17 cellular contexts compared by ENCODE assay signal in the genomic region with DNA sequence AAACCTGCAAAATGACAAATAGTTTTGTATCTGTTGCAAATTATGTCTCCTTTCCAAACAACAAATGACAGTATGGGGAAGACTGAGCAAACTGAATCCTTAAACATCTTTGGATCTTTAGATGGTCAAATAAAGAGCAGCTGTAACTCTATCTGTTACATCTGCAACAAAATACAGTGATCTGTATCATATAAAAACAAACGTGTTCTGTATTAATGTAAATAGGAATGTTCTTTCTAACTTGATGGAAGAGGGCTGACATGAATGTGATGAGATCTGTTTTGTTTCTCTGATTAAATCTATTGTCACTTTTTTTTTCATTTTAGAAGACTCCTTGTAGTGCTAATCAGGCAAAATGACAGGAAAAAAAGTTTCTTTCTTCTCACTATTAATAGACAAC.
DNase-seq lines count a peak whose midpoint lies in the region; TF ChIP-seq lines count a peak whose summit lies in the region.
"Had no signal": no experiment of that assay in that cellular context is flagged by ENCODE, and none has a peak within 500 bp of the region (broad histone marks: within the 10 kb centered on the region; RNA-seq: fewer than 3 reads in every experiment).

No MANE protein-coding gene starts in this region.

- BruUV-seq in MCF 10A (replicated peaks; lab: Mats Ljungman, UMichigan), result no TSS peak

- no peak overlapping the region for H3K27ac Mint-ChIP-seq in MCF 10A (ENCODE audit: low read depth, unreplicated experiment)
- H3K27ac Mint-ChIP-seq: CD4-positive, CD25-positive, alpha-beta regulatory T cell; CD8-positive, alpha-beta memory T cell; H9; IgD-negative memory B cell had no signal

- H3K36me3 Mint-ChIP-seq in MCF 10A (ENCODE audit: insufficient read depth, unreplicated experiment), result no peaks in the 10 kb centered on the region
- H3K36me3 Mint-ChIP-seq: CD4-positive, CD25-positive, alpha-beta regulatory T cell had no signal

- no peaks in the 10 kb centered on the region for H3K9me3 Mint-ChIP-seq in MCF 10A (ENCODE audit: unreplicated experiment)
- H3K9me3 Mint-ChIP-seq: H9 had no signal

- DNase-seq in NCI-H2171 treated with DMSO at 0.1 percent for 48 hours (lab: John Stamatoyannopoulos, UW) (peak; percentile 11), NCI-H2171 (lab: John Stamatoyannopoulos, UW) (no peak), NCI-H69 (lab: John Stamatoyannopoulos, UW) (peak; percentile 13), MCF 10A (ENCODE audit: unreplicated experiment) (no peak), colonic mucosa (no peak), MG63 (no peak)
- DNase-seq: ACHN; BE2C; C1 segment of cervical spinal cord; CD4-positive, CD25-positive, alpha-beta regulatory T cell; CD8-positive, alpha-beta memory T cell; COR-L47; DMS79 treated with DMSO at 0.1 percent for 48 hours; GF-D8; H9 had no signal

- H3K27me3 ChIP-seq in colonic mucosa (no peaks in the 10 kb centered on the region), MG63 (no peaks in the 10 kb centered on the region)
- H3K27me3 ChIP-seq: BE2C had no signal

- H3K27ac ChIP-seq in VCaP (0 out of 2 replicates have a peak overlapping the region, but pooled peaks have one; percentile 2), colonic mucosa (no peak overlapping the region)

- H3K27me3 Mint-ChIP-seq in MCF 10A (ENCODE audit: insufficient read depth, unreplicated experiment), result no peaks in the 10 kb centered on the region
- H3K27me3 Mint-ChIP-seq: CD4-positive, CD25-positive, alpha-beta regulatory T cell; CD8-positive, alpha-beta memory T cell; IgD-negative memory B cell had no signal

- H3K4me3 ChIP-seq in colonic mucosa, result no peak overlapping the region
- H3K4me3 ChIP-seq in MG63, result no peak overlapping the region

- TF ChIP-seq CTCF in VCaP (conservative IDR thresholded peaks at IDR 0.05) (no peak), MCF 10A (IDR thresholded peaks at IDR 0.05; ENCODE audit: unreplicated experiment) (no peak), colonic mucosa (IDR thresholded peaks at IDR 0.05) (no peak)

- H3K36me3 ChIP-seq in colonic mucosa, result no peaks in the 10 kb centered on the region
- H3K36me3 ChIP-seq in MG63, result no peaks in the 10 kb centered on the region
- H3K36me3 ChIP-seq: BE2C had no signal

- H3K4me1 ChIP-seq in colonic mucosa, result no peaks in the 10 kb centered on the region

- H3K4me3 Mint-ChIP-seq in MCF 10A (ENCODE audit: unreplicated experiment), result no peak overlapping the region
- H3K4me3 Mint-ChIP-seq: CD4-positive, CD25-positive, alpha-beta regulatory T cell; CD8-positive, alpha-beta memory T cell; H9; IgD-negative memory B cell had no signal

- CTCF ChIA-PET in MCF 10A (lab: Yijun Ruan, JAX), result interaction anchor here (0.7 kb wide), 1 partner anchor 53 kb away, joined by 3 read pairs; no protein-coding TSS in a partner anchor

- H3K4me1 Mint-ChIP-seq in MCF 10A (ENCODE audit: insufficient read depth, unreplicated experiment), result no peaks in the 10 kb centered on the region
- H3K4me1 Mint-ChIP-seq: CD4-positive, CD25-positive, alpha-beta regulatory T cell; H9 had no signal

- POLR2A ChIA-PET in MCF 10A (lab: Yijun Ruan, JAX), result no interaction called here

- no peak overlapping the region for H3K9ac ChIP-seq in colonic mucosa (ENCODE audit: low read depth in 2 of 2, low read length in 2 of 2)

- intact Hi-C loops in MCF 10A (cut with micrococcal nuclease) (no loop called here), colonic mucosa (cut with DNase I) (no loop called here)

- no peaks in the 10 kb centered on the region for H3K9me3 ChIP-seq in colonic mucosa
- no peaks in the 10 kb centered on the region for H3K9me3 ChIP-seq in MG63
- H3K9me3 ChIP-seq: BE2C had no signal

Comparison
In these comparisons a context has a peak if more than half of its experiments do, and no peak if none do; other contexts are left out.
1. DNase-seq: peak in NCI-H2171 treated with DMSO at 0.1 percent for 48 hours (single experiment) and NCI-H69 (single experiment); none in NCI-H2171 (single experiment), MCF 10A (single experiment), colonic mucosa (single experiment) and MG63 (single experiment).